ENCODE assay signal across 11 cellular contexts in the genomic region with DNA sequence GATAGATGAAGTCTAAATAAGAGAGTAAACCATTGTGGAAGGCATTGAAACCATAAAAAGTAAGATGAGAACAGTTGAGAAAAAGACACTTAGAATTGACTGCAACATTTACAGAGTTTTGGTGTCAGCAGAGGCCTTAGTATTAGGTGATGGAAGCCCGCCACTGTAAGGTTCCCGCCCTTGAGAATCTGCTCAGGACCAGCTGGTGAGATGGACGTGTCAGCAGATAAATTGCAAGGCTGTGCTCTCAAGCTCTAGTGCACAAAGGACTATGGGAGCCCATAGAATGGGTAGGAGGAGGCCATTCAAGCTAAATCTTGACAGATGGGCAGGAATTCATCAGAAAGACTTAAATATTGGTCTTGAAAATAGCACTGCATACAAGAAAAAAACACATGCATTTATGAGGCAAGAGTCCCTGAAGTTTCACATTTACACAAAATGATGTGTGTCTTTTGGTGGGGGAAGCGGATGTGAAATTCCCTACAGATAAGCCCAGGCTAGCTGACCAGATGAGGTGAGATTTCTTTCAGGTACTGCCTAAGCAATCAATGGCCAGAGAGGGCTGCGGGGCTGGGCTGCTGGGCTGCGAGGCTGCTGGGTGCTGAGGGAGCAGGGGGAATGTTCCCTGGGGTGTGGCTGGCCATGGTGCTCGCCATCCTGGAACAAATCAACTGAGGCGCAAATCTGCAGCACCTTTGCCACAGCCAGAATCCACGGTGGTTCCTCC. TPM values are rescaled to one million over a fixed set of nuclear protein-coding genes. Genes with fewer than 3 reads are reported as not detected.
DNase-seq lines count a peak whose midpoint lies in the region; ATAC-seq, FAIRE-seq and TF ChIP-seq lines count a peak whose summit lies in the region.
"Had no signal": no experiment of that assay in that cellular context is flagged by ENCODE, and none has a peak within 500 bp of the region (broad histone marks: within the 10 kb centered on the region; RNA-seq: fewer than 3 reads in every experiment).

No MANE protein-coding gene starts in this region.

- peak overlapping the region; percentile 78 for H3K4me2 ChIP-seq in keratinocyte (ENCODE audit: control insufficient read depth, extremely low read depth, insufficient read depth, low read depth, low read length)
- H3K4me2 ChIP-seq: smooth muscle cell had no signal

- no peaks in the 10 kb centered on the region for H3K79me2 ChIP-seq in keratinocyte (ENCODE audit: control insufficient read depth, insufficient read depth, low read length)

- DNase-seq in left ventricle myocardium inferior (peak; percentile 34), right atrium auricular region (ENCODE audit: low spot score) (no peak), RWPE2 (ENCODE audit: low spot score) (no peak), keratinocyte (ENCODE audit: low read depth, low spot score) (no peak), uterus (peak in 1 of 2 donors; percentile 10), kidney tubule cell (ENCODE audit: low spot score) (no peak)
- DNase-seq: WERI-Rb-1 had no signal

- intact Hi-C loops in left ventricle myocardium inferior (cut with micrococcal nuclease) (no loop called here), uterus (cut with DNase I; ENCODE audit: low total_unique reads) (loop anchor here (5.0 kb wide), 1 partner anchor 43 kb away; a partner anchor contains a TSS)

- no peaks in the 10 kb centered on the region for H4K20me1 ChIP-seq in keratinocyte (ENCODE audit: control insufficient read depth, extremely low read depth, insufficient read depth, low read length)

- H3K27ac ChIP-seq in left ventricle myocardium inferior (replicated peaks) (peak overlapping the region; percentile 81), right atrium auricular region (peak overlapping the region in 1 of 2 donors; percentile 54), RWPE2 (ENCODE audit: poor library complexity, severe bottlenecking) (peak overlapping the region; percentile 75), keratinocyte (ENCODE audit: control insufficient read depth, insufficient read depth, low read length) (peak overlapping the region; percentile 87), uterus (peak overlapping the region; percentile 47 to 73)
- H3K27ac ChIP-seq: WERI-Rb-1 had no signal

- no peak overlapping the region for H2AFZ ChIP-seq in keratinocyte (ENCODE audit: control insufficient read depth, low read length)

- no peaks in the 10 kb centered on the region for H3K9me1 ChIP-seq in keratinocyte (ENCODE audit: control insufficient read depth, extremely low read depth, insufficient read depth, low read length)

- dilution Hi-C loops in keratinocyte (cut with MboI; ENCODE audit: extremely low pct_ligation_motif_present, low sequenced_read_pairs), result no loop called here

- peak; percentile 29 for FAIRE-seq in keratinocyte (lab: Jason Lieb, UNC)
- FAIRE-seq: H1 had no signal

- H3K9me3 ChIP-seq in left ventricle myocardium inferior (replicated peaks), result no peaks in the 10 kb centered on the region
- H3K9me3 ChIP-seq in right atrium auricular region, result no peaks in the 10 kb centered on the region
- no peaks in the 10 kb centered on the region for H3K9me3 ChIP-seq in RWPE2 (ENCODE audit: severe bottlenecking)
- no peaks in the 10 kb centered on the region for H3K9me3 ChIP-seq in keratinocyte (ENCODE audit: control insufficient read depth, low read depth, low read length)
- no peaks in the 10 kb centered on the region for H3K9me3 ChIP-seq in uterus

- TF ChIP-seq POLR2A in uterus (IDR thresholded peaks at IDR 0.05), result no peak

- H3K27me3 ChIP-seq in left ventricle myocardium inferior (ENCODE audit: low read depth), result no peaks in the 10 kb centered on the region
- H3K27me3 ChIP-seq in right atrium auricular region, result no peaks in the 10 kb centered on the region
- H3K27me3 ChIP-seq in RWPE2 (ENCODE audit: insufficient read depth, poor library complexity, severe bottlenecking), result no peaks in the 10 kb centered on the region
- no peaks in the 10 kb centered on the region for H3K27me3 ChIP-seq in keratinocyte (ENCODE audit: control insufficient read depth, extremely low read depth, insufficient read depth, low read length)
- H3K27me3 ChIP-seq in uterus, result no peaks in the 10 kb centered on the region

- H3K36me3 ChIP-seq in left ventricle myocardium inferior, result no peaks in the 10 kb centered on the region
- no peaks in the 10 kb centered on the region for H3K36me3 ChIP-seq in right atrium auricular region
- H3K36me3 ChIP-seq in RWPE2 (ENCODE audit: low read depth), result no peaks in the 10 kb centered on the region
- H3K36me3 ChIP-seq in keratinocyte (ENCODE audit: control insufficient read depth in 2 of 2, extremely low read depth in 1 of 2, insufficient read depth in 2 of 2, low read length in 2 of 2), result no peaks in the 10 kb centered on the region
- H3K36me3 ChIP-seq in uterus, result no peaks in the 10 kb centered on the region
- H3K36me3 ChIP-seq: WERI-Rb-1 had no signal

- TF ChIP-seq CTCF in left ventricle myocardium inferior (IDR thresholded peaks at IDR 0.05; ENCODE audit: borderline replicate concordance) (no peak), right atrium auricular region (IDR thresholded peaks at IDR 0.05) (no peak), RWPE2 (IDR thresholded peaks at IDR 0.05; ENCODE audit: poor library complexity, severe bottlenecking) (no peak), keratinocyte (optimal IDR thresholded peaks at IDR 0.05 in 1 of 3, IDR thresholded peaks at IDR 0.05 in 1 of 3, conservative IDR thresholded peaks at IDR 0.05 in 1 of 3; ENCODE audit: extremely low read depth in 1 of 3, insufficient read depth in 2 of 3, low read length in 3 of 3) (no peak), uterus (IDR thresholded peaks at IDR 0.05) (no peak)

- peak overlapping the region; percentile 67 for H3K9ac ChIP-seq in keratinocyte (ENCODE audit: control insufficient read depth, extremely low read depth, insufficient read depth, low read length)

- H3K4me1 ChIP-seq in left ventricle myocardium inferior, result peaks cover 82% of the 10 kb centered on the region
- peaks cover 0 to 76% of the 10 kb centered on the region in 2 donors for H3K4me1 ChIP-seq in right atrium auricular region
- H3K4me1 ChIP-seq in RWPE2 (ENCODE audit: insufficient read depth, poor library complexity, severe bottlenecking), result peaks cover 55% of the 10 kb centered on the region
- peaks cover 81% of the 10 kb centered on the region for H3K4me1 ChIP-seq in keratinocyte (ENCODE audit: control insufficient read depth, extremely low read depth, insufficient read depth, low read length)
- H3K4me1 ChIP-seq in uterus, result peaks cover 0 to 3% of the 10 kb centered on the region in 2 donors

- ATAC-seq in RWPE2 (ENCODE audit: low read depth) (no peak), HG03139 (IDR thresholded peaks at IDR 0.05; ENCODE audit: unreplicated experiment) (no peak), GM21529 (IDR thresholded peaks at IDR 0.05; ENCODE audit: unreplicated experiment) (no peak)

- no peak overlapping the region for H3K4me3 ChIP-seq in left ventricle myocardium inferior
- no peak overlapping the region for H3K4me3 ChIP-seq in right atrium auricular region
- H3K4me3 ChIP-seq in RWPE2 (ENCODE audit: severe bottlenecking), result no peak overlapping the region
- no peak overlapping the region for H3K4me3 ChIP-seq in keratinocyte (ENCODE audit: control insufficient read depth in 2 of 3, extremely low read depth in 1 of 3, insufficient read depth in 2 of 3, low read depth in 1 of 3, low read length in 3 of 3)
- no peak overlapping the region for H3K4me3 ChIP-seq in uterus
- H3K4me3 ChIP-seq: smooth muscle cell had no signal

RNA-seq across cellular contexts. Expression of a gene that starts 42.5 kb away (rescaled TPM):
- total RNA-seq in left ventricle myocardium inferior (83.6 TPM), right atrium auricular region (10 to 100 TPM; 68.5 to 89.1 TPM), uterus (100 to 1,000 TPM; 123 to 220 (median 131) TPM)
- polyA plus RNA-seq in keratinocyte, result 152 to 254 TPM (median 169 TPM) in 3 replicates
- polyA plus RNA-seq in keratinocyte (2011; ENCODE audit: low read depth), result 23.2 TPM
- 84.0 and 178 TPM in 2 replicates for polyA plus RNA-seq in keratinocyte (2011; cell fraction: cytosol; rRNA removed)
- 192 and 248 TPM in 2 replicates for polyA plus RNA-seq in keratinocyte (2011; cell fraction: nucleus; rRNA removed)
- polyA plus RNA-seq in keratinocyte (2012; ENCODE audit: low replicate concordance), result 104 and 146 TPM in 2 replicates
- 60.7 to 198 TPM (median 188 TPM) in 3 replicates for polyA minus RNA-seq in keratinocyte
- polyA minus RNA-seq in keratinocyte (2011; cell fraction: cytosol; rRNA and poly(A)+ RNA removed), result 101 TPM
- 91.1 and 162 TPM in 2 replicates for polyA minus RNA-seq in keratinocyte (2011; cell fraction: nucleus; rRNA and poly(A)+ RNA removed)
